ENCODE assay signal across 8 cellular contexts in genomic region chr19:11140248-11140538, GRCh38. TPM values are rescaled to one million over a fixed set of nuclear protein-coding genes. Genes with fewer than 3 reads are reported as not detected.
DNase-seq lines count a peak whose midpoint lies in the region; ATAC-seq and TF ChIP-seq lines count a peak whose summit lies in the region.
"Not testable (repeated sequence)": the region's sequence is repeated elsewhere in the genome, so short reads cannot be mapped to it uniquely, and the experiment has no call there.

No MANE protein-coding gene starts in this region.

- ATAC-seq in IMR-90 (ENCODE audit: low read depth); gastrocnemius medialis: not testable (repeated sequence)

- intact Hi-C loops in IMR-90 (cut with micrococcal nuclease); left ventricle myocardium inferior (cut with micrococcal nuclease); gastrocnemius medialis (cut with DNase I; ENCODE audit: low total_unique reads): not testable (repeated sequence)

- H3K36me3 ChIP-seq in BLaER1 = peaks cover 10% of the 10 kb centered on the region
- not testable (repeated sequence) for H3K36me3 ChIP-seq in IMR-90 (ENCODE audit: control insufficient read depth, insufficient read depth, low read length); WERI-Rb-1; left ventricle myocardium inferior; mesenchymal stem cell (ENCODE audit: control insufficient read depth in 1 of 2, insufficient read depth in 2 of 2, low read depth in 1 of 2, low read length in 2 of 2); gastrocnemius medialis; tibial nerve

- TF ChIP-seq EP300 in tibial nerve (IDR thresholded peaks at IDR 0.05) = not testable (repeated sequence)

- not testable (repeated sequence) for BruUV-seq in IMR-90 (replicated peaks; lab: Mats Ljungman, UMichigan)

- not testable (repeated sequence) for H2AFZ ChIP-seq in IMR-90 (replicated peaks; ENCODE audit: low read length, poor library complexity); mesenchymal stem cell (ENCODE audit: low read depth, low read length)

- not testable (repeated sequence) for H2AK9ac ChIP-seq in IMR-90 (replicated peaks; ENCODE audit: low read depth, low read length, poor library complexity)

- H4K5ac ChIP-seq in IMR-90 (ENCODE audit: low read depth, low read length) = not testable (repeated sequence)

- H4K8ac ChIP-seq in IMR-90 (ENCODE audit: low read depth in 2 of 2, low read length in 2 of 2) = 0 out of 4 replicates have a peak overlapping the region, but pooled peaks of 1 of the 2 experiments have one; percentile 99
- not testable (repeated sequence) for H4K8ac ChIP-seq in mesenchymal stem cell (ENCODE audit: low read length)

- H4K20me1 ChIP-seq in BLaER1 = peaks cover 12% of the 10 kb centered on the region; the same call in 1 of the 2 replicates
- H4K20me1 ChIP-seq in IMR-90 (ENCODE audit: insufficient read depth, low read length) = not testable (repeated sequence)

- not testable (repeated sequence) for H3K56ac ChIP-seq in IMR-90 (ENCODE audit: extremely low read depth, insufficient read depth, low read length)

- peak overlapping the region; percentile 100; the same call in 1 of the 3 replicates for H2BK15ac ChIP-seq in IMR-90 (ENCODE audit: low read depth, low read length)
- H2BK15ac ChIP-seq in mesenchymal stem cell (ENCODE audit: low read depth, poor library complexity, severe bottlenecking) = not testable (repeated sequence)

- TF ChIP-seq CTCF in IMR-90 (conservative IDR thresholded peaks at IDR 0.05; ENCODE audit: low read depth, low read length); WERI-Rb-1 (IDR thresholded peaks at IDR 0.05; ENCODE audit: low read depth, low read length); coronary artery (IDR thresholded peaks at IDR 0.05); left ventricle myocardium inferior (IDR thresholded peaks at IDR 0.05; ENCODE audit: borderline replicate concordance); gastrocnemius medialis (IDR thresholded peaks at IDR 0.05 in 4 of 5, conservative IDR thresholded peaks at IDR 0.05 in 1 of 5); tibial nerve (IDR thresholded peaks at IDR 0.05): not testable (repeated sequence)

- POLR2A ChIA-PET in IMR-90 (lab: Charles Lee; ENCODE audit: unreplicated experiment) = not testable (repeated sequence)

- TF ChIP-seq POLR2A in IMR-90 (IDR thresholded peaks at IDR 0.05; ENCODE audit: low read depth, low read length); gastrocnemius medialis (IDR thresholded peaks at IDR 0.05); tibial nerve (IDR thresholded peaks at IDR 0.05): not testable (repeated sequence)

- 87% methylated on average over 3 of the region's 6 CpGs; no CpG with 5 or more reads in 1 of the 2 experiments for WGBS in IMR-90 (ENCODE audit: extremely low coverage in 2 of 2, insufficient read length in 1 of 2), 2 experiments
- 97% methylated on average over 6 of the region's 6 CpGs for WGBS in mesenchymal stem cell
- 70 to 82% methylated on average over 6 of the region's 6 CpGs for WGBS in tibial nerve, 2 donors

- H3K18ac ChIP-seq in IMR-90 (ENCODE audit: low read depth, low read length) = not testable (repeated sequence)
- H3K18ac ChIP-seq in mesenchymal stem cell (ENCODE audit: low read depth in 1 of 2, low read length in 2 of 2) = peak overlapping the region in 1 of 2 experiments; percentile 71

- in situ Hi-C loops in IMR-90 (cut with MboI; ENCODE audit: low sequenced_read_pairs); gastrocnemius medialis (cut with MboI; ENCODE audit: low sequenced_read_pairs in 4 of 4): not testable (repeated sequence)

- not testable (repeated sequence) for H3K23ac ChIP-seq in IMR-90 (ENCODE audit: low read depth, low read length); mesenchymal stem cell (ENCODE audit: low read length in 2 of 2)

- peaks cover 19% of the 10 kb centered on the region for H3K9me1 ChIP-seq in IMR-90 (ENCODE audit: insufficient read depth, low read length)

- not testable (repeated sequence) for DNase-seq in IMR-90; WERI-Rb-1; coronary artery (ENCODE audit: low spot score); left ventricle myocardium inferior; mesenchymal stem cell; gastrocnemius medialis; tibial nerve (ENCODE audit: low spot score in 2 of 2)

- H3K9ac ChIP-seq in BLaER1; IMR-90 (ENCODE audit: low read depth, low read length); mesenchymal stem cell (ENCODE audit: low read length): not testable (repeated sequence)

- H4K91ac ChIP-seq in IMR-90 (ENCODE audit: insufficient read depth, low read depth, low read length) = peak overlapping the region; percentile 68; the same call in 1 of the 2 replicates
- H4K91ac ChIP-seq in mesenchymal stem cell (ENCODE audit: low read length) = not testable (repeated sequence)

- dilution Hi-C loops in IMR-90 (cut with HindIII; ENCODE audit: low sequenced_read_pairs, unreplicated experiment) = not testable (repeated sequence)

- H2AK5ac ChIP-seq in IMR-90 (ENCODE audit: low read depth, low read length) (peak overlapping the region; percentile 100; the same call in 1 of the 2 replicates), mesenchymal stem cell (ENCODE audit: low read length, severe bottlenecking) (peak overlapping the region; percentile 71)

- peaks cover 7 to 45% of the 10 kb centered on the region in 2 experiments; a peak in 3 of 4 replicates for H3K79me1 ChIP-seq in IMR-90 (ENCODE audit: low read depth in 1 of 2, low read length in 2 of 2)
- H3K79me1 ChIP-seq in mesenchymal stem cell (replicated peaks; ENCODE audit: low read length, poor library complexity, severe bottlenecking) = not testable (repeated sequence)

- H3K4me2 ChIP-seq in BLaER1 = peak overlapping the region; percentile 87
- H3K4me2 ChIP-seq in IMR-90 (ENCODE audit: low read depth, low read length); mesenchymal stem cell (ENCODE audit: low read length, poor library complexity, severe bottlenecking): not testable (repeated sequence)

- CTCF ChIA-PET in IMR-90 (lab: Yijun Ruan, JAX) = interaction anchor here (0.6 kb wide), 1 partner anchor 242 kb away, joined by 4 read pairs; no protein-coding TSS in a partner anchor

- peaks cover 95% of the 10 kb centered on the region for H3K4me1 ChIP-seq in BLaER1
- peaks cover 46% of the 10 kb centered on the region for H3K4me1 ChIP-seq in IMR-90 (ENCODE audit: control insufficient read depth, insufficient read depth, low read length)
- peaks cover 74% of the 10 kb centered on the region for H3K4me1 ChIP-seq in left ventricle myocardium inferior
- peaks cover 57% of the 10 kb centered on the region for H3K4me1 ChIP-seq in mesenchymal stem cell (ENCODE audit: control insufficient read depth, insufficient read depth, low read depth, low read length)
- peaks cover 31 to 53% of the 10 kb centered on the region in 2 donors for H3K4me1 ChIP-seq in gastrocnemius medialis
- H3K4me1 ChIP-seq in tibial nerve = peaks cover 5 to 80% (median 52%) of the 10 kb centered on the region in 4 donors

- peak overlapping the region; percentile 38; the same call in 1 of the 2 replicates for H3K27ac ChIP-seq in BLaER1
- peak overlapping the region; percentile 97; the same call in 1 of the 2 replicates for H3K27ac ChIP-seq in IMR-90 (ENCODE audit: insufficient read depth, low read length)
- H3K27ac ChIP-seq in WERI-Rb-1 = peak overlapping the region; percentile 68
- peak overlapping the region; percentile 85 to 96 for H3K27ac ChIP-seq in coronary artery
- peak overlapping the region; percentile 100 for H3K27ac ChIP-seq in left ventricle myocardium inferior (replicated peaks)
- peak overlapping the region; percentile 93 for H3K27ac ChIP-seq in mesenchymal stem cell (ENCODE audit: low read length, poor library complexity, severe bottlenecking)
- H3K27ac ChIP-seq in gastrocnemius medialis = peak overlapping the region in 3 of 4 donors; percentile 72 to 84 (median 78)
- peak overlapping the region; percentile 85 to 100 (median 98) for H3K27ac ChIP-seq in tibial nerve

- H2BK120ac ChIP-seq in IMR-90 (ENCODE audit: low read depth, low read length) = peak overlapping the region; percentile 99
- H2BK120ac ChIP-seq in mesenchymal stem cell (ENCODE audit: low read depth, low read length) = peak overlapping the region; percentile 83

- H3K27me3 ChIP-seq in BLaER1; IMR-90 (ENCODE audit: control insufficient read depth, insufficient read depth, low read length); WERI-Rb-1 (ENCODE audit: insufficient read depth, low read depth, severe bottlenecking); left ventricle myocardium inferior (ENCODE audit: low read depth); mesenchymal stem cell (ENCODE audit: control insufficient read depth in 1 of 2, insufficient read depth in 1 of 2, low read length in 2 of 2); gastrocnemius medialis; tibial nerve: not testable (repeated sequence)

- TF ChIP-seq RAD21 in IMR-90 (IDR thresholded peaks at IDR 0.05; ENCODE audit: low read length) = not testable (repeated sequence)

- H3K4ac ChIP-seq in IMR-90 (ENCODE audit: low read depth, low read length) = peak overlapping the region; percentile 100
- H3K4ac ChIP-seq in mesenchymal stem cell (ENCODE audit: low read depth in 1 of 2, low read length in 2 of 2) = not testable (repeated sequence)

- H2BK12ac ChIP-seq in mesenchymal stem cell (ENCODE audit: low read length in 2 of 2) = peak overlapping the region; percentile 29 to 99

- H2BK5ac ChIP-seq in IMR-90 (ENCODE audit: low read depth, low read length, poor library complexity, severe bottlenecking) = peak overlapping the region; percentile 97
- not testable (repeated sequence) for H2BK5ac ChIP-seq in mesenchymal stem cell (ENCODE audit: low read depth, low read length, poor library complexity, severe bottlenecking)

- H3K9me3 ChIP-seq in BLaER1; IMR-90 (ENCODE audit: control insufficient read depth, insufficient read depth, low read length); WERI-Rb-1 (ENCODE audit: severe bottlenecking); left ventricle myocardium inferior (replicated peaks); mesenchymal stem cell (ENCODE audit: control insufficient read depth, low read length); gastrocnemius medialis; tibial nerve: not testable (repeated sequence)

- peak overlapping the region; percentile 95 for H2BK20ac ChIP-seq in IMR-90 (ENCODE audit: low read depth, low read length)

- not testable (repeated sequence) for H3K14ac ChIP-seq in IMR-90 (replicated peaks; ENCODE audit: low read depth, low read length); mesenchymal stem cell (ENCODE audit: low read length in 2 of 2)

- H3K4me3 ChIP-seq in BLaER1; IMR-90 (ENCODE audit: insufficient read depth, low read depth, low read length); WERI-Rb-1 (ENCODE audit: low read depth, low read length); coronary artery; left ventricle myocardium inferior; mesenchymal stem cell (ENCODE audit: insufficient read depth in 1 of 2, low read depth in 1 of 2, low read length in 2 of 2); gastrocnemius medialis; tibial nerve: not testable (repeated sequence)

RNA-seq across cellular contexts. Expression of gene SPC24, which starts 15.4 kb away (rescaled TPM):
- 68.3 and 97.5 TPM in 2 replicates for total RNA-seq in IMR-90 (2012; rRNA removed)
- 11.7 and 12.2 TPM in 2 replicates for polyA plus RNA-seq in IMR-90 (2012; rRNA removed)
- 12.4 and 24.6 TPM in 2 replicates for polyA plus RNA-seq in IMR-90 (2012; cell fraction: cytosol; rRNA removed)
- polyA plus RNA-seq in IMR-90 (2012; cell fraction: nucleus; rRNA removed; ENCODE audit: low replicate concordance) = 10.7 and 11.4 TPM in 2 replicates
- total RNA-seq in left ventricle myocardium inferior = 3.9 TPM
- polyA plus RNA-seq in mesenchymal stem cell (2013, experiment 1 of 2) = 3.2 TPM
- polyA plus RNA-seq in mesenchymal stem cell (2013, experiment 2 of 2) = 3.0 TPM
- total RNA-seq in gastrocnemius medialis = 1 to 10 TPM in 1 of 4 donors, under 1 TPM in 1, not detected in 2; 0.55 to 1.6 TPM
- 10 to 100 TPM in 1 of 4 donors, 1 to 10 TPM in 3; 2.6 to 20.4 (median 4.4) TPM for total RNA-seq in tibial nerve

RNA-seq across cellular contexts. Expression of gene LDLR, which starts 50.9 kb away (rescaled TPM):
- total RNA-seq in IMR-90 (2012; rRNA removed) (40.5 and 45.2 TPM in 2 replicates), left ventricle myocardium inferior (8.2 TPM), gastrocnemius medialis (1 to 10 TPM; 1.2 to 6.0 (median 3.9) TPM), tibial nerve (10 to 100 TPM; 22.6 to 45.6 (median 35.7) TPM)
- polyA plus RNA-seq in IMR-90 (2012; rRNA removed) = 53.8 and 61.2 TPM in 2 replicates
- polyA plus RNA-seq in IMR-90 (2012; cell fraction: cytosol; rRNA removed) = 43.2 and 44.9 TPM in 2 replicates
- polyA plus RNA-seq in IMR-90 (2012; cell fraction: nucleus; rRNA removed; ENCODE audit: low replicate concordance) = 51.0 and 64.7 TPM in 2 replicates
- polyA plus RNA-seq in mesenchymal stem cell (2013, experiment 1 of 2) = 248 TPM
- 236 TPM for polyA plus RNA-seq in mesenchymal stem cell (2013, experiment 2 of 2)

RNA-seq across cellular contexts. Expression of gene KANK2, which starts 57.2 kb away (rescaled TPM):
- total RNA-seq in IMR-90 (2012; rRNA removed) = 104 and 126 TPM in 2 replicates
- 156 and 176 TPM in 2 replicates for polyA plus RNA-seq in IMR-90 (2012; rRNA removed)
- polyA plus RNA-seq in IMR-90 (2012; cell fraction: cytosol; rRNA removed) = 95.0 and 131 TPM in 2 replicates
- polyA plus RNA-seq in IMR-90 (2012; cell fraction: nucleus; rRNA removed; ENCODE audit: low replicate concordance) = 95.7 and 185 TPM in 2 replicates
- 326 TPM for total RNA-seq in left ventricle myocardium inferior
- 197 TPM for polyA plus RNA-seq in mesenchymal stem cell (2013, experiment 1 of 2)
- 192 TPM for polyA plus RNA-seq in mesenchymal stem cell (2013, experiment 2 of 2)
- 100 to 1,000 TPM in 3 of 4 donors, 10 to 100 TPM in 1; 37.7 to 192 (median 149) TPM for total RNA-seq in gastrocnemius medialis
- total RNA-seq in tibial nerve = 100 to 1,000 TPM; 355 to 752 (median 582) TPM

Comparison
In these comparisons a context has a peak if more than half of its experiments do, and no peak if none do; other contexts are left out.
1. H3K27ac ChIP-seq: peak in every context shown above with its lines; median percentile 100 in left ventricle myocardium inferior; 98 in tibial nerve; 97 in IMR-90; 93 in mesenchymal stem cell; 90 in coronary artery; 78 in gastrocnemius medialis; 68 in WERI-Rb-1; 38 in BLaER1.